ENCODE assay signal across 1 cellular context in the genomic region with DNA sequence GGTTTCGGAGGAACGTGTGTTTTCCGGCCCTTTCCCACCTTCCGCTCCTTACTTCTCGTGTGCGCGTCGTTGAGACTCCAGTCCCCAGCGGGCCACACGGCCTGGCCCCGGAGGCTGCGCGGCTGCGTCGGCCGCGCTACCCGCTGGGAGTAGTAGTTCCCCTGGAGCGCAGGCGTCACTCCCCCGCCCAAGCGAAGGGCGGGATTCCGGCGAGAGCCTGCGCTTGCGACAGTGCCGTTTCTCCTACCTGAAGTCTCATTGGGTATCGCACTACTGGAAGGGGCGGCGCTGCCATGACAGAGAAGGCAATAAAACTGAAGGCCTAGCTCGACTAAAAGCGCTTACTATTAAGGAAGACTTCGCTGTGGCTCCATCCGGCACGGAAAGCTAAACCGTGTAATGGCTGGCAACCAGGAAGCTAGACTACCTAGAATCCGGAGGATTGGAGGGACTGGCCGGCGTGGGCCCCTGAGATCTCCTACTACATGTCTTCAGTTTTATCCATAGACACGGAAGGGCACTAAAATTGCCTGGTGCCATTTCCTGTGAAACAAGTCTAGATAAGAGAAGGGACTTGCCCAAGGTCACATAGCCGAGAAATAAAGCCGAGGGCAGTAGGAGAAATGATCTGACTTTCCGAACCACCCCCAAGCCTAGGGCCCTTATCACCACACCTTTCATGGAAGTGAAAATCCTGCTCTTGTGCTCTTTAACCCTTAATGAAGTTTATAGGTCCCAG.
TF ChIP-seq lines count a peak whose summit lies in the region.

No MANE protein-coding gene starts in this region.

TF ChIP-seq in K562, 482 proteins besides CTCF, POLR2A, EP300 and RAD21 (continued from another document):
- TF ChIP-seq, protein P1, sequence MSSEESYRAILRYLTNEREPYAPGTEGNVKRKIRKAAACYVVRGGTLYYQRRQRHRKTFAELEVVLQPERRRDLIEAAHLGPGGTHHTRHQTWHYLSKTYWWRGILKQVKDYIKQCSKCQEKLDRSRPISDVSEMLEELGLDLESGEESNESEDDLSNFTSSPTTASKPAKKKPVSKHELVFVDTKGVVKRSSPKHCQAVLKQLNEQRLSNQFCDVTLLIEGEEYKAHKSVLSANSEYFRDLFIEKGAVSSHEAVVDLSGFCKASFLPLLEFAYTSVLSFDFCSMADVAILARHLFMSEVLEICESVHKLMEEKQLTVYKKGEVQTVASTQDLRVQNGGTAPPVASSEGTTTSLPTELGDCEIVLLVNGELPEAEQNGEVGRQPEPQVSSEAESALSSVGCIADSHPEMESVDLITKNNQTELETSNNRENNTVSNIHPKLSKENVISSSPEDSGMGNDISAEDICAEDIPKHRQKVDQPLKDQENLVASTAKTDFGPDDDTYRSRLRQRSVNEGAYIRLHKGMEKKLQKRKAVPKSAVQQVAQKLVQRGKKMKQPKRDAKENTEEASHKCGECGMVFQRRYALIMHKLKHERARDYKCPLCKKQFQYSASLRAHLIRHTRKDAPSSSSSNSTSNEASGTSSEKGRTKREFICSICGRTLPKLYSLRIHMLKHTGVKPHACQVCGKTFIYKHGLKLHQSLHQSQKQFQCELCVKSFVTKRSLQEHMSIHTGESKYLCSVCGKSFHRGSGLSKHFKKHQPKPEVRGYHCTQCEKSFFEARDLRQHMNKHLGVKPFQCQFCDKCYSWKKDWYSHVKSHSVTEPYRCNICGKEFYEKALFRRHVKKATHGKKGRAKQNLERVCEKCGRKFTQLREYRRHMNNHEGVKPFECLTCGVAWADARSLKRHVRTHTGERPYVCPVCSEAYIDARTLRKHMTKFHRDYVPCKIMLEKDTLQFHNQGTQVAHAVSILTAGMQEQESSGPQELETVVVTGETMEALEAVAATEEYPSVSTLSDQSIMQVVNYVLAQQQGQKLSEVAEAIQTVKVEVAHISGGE (CRISPR knock-in tag; IDR thresholded peaks at IDR 0.05), result no peak
- TF ChIP-seq PHTF2 (CRISPR knock-in tag; IDR thresholded peaks at IDR 0.05), result no peak
- TF ChIP-seq NCOA4 (IDR thresholded peaks at IDR 0.05; ENCODE audit: partially characterized antibody), result no peak
- TF ChIP-seq ZNF778 (CRISPR knock-in tag; IDR thresholded peaks at IDR 0.05), result no peak
- peak; percentile 84 for TF ChIP-seq MBD2 (IDR thresholded peaks at IDR 0.05; ENCODE audit: borderline replicate concordance, low read depth)
- peak; percentile 32; the same call in 1 of the 2 replicates for TF ChIP-seq NFATC3 (IDR thresholded peaks at IDR 0.05)
- no peak for TF ChIP-seq ZNF134 (CRISPR knock-in tag; conservative IDR thresholded peaks at IDR 0.05)
- TF ChIP-seq, protein P2, sequence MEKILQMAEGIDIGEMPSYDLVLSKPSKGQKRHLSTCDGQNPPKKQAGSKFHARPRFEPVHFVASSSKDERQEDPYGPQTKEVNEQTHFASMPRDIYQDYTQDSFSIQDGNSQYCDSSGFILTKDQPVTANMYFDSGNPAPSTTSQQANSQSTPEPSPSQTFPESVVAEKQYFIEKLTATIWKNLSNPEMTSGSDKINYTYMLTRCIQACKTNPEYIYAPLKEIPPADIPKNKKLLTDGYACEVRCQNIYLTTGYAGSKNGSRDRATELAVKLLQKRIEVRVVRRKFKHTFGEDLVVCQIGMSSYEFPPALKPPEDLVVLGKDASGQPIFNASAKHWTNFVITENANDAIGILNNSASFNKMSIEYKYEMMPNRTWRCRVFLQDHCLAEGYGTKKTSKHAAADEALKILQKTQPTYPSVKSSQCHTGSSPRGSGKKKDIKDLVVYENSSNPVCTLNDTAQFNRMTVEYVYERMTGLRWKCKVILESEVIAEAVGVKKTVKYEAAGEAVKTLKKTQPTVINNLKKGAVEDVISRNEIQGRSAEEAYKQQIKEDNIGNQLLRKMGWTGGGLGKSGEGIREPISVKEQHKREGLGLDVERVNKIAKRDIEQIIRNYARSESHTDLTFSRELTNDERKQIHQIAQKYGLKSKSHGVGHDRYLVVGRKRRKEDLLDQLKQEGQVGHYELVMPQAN (IDR thresholded peaks at IDR 0.05; ENCODE audit: borderline replicate concordance), result peak; percentile 25; the same call in 1 of the 2 replicates
- TF ChIP-seq KAT8 (IDR thresholded peaks at IDR 0.05; ENCODE audit: low read depth), result peak; percentile 28; the same call in 1 of the 2 replicates
- TF ChIP-seq YY1 (IDR thresholded peaks at IDR 0.05; ENCODE audit: borderline replicate concordance in 1 of 3, control insufficient read depth in 1 of 3, extremely low read depth in 1 of 3, insufficient read depth in 3 of 3, insufficient read length in 1 of 3, insufficient replicate concordance in 2 of 3, low read depth in 1 of 3, low read length in 2 of 3), result peak; percentile 39 to 86 (median 82)
- peak; percentile 84 for TF ChIP-seq HDAC3 (IDR thresholded peaks at IDR 0.05; ENCODE audit: borderline replicate concordance, partially characterized antibody)
- TF ChIP-seq CHD2 (IDR thresholded peaks at IDR 0.05; ENCODE audit: low read depth, low read length), result 0 out of 2 replicates have a peak, but pooled peaks have one; percentile 48
- TF ChIP-seq TAF9B (IDR thresholded peaks at IDR 0.05; ENCODE audit: partially characterized antibody), result peak; percentile 70
- peak; percentile 46; the same call in 1 of the 2 replicates for TF ChIP-seq ETV5 (CRISPR knock-in tag; IDR thresholded peaks at IDR 0.05; ENCODE audit: low read depth)
- TF ChIP-seq EGR1 (conservative IDR thresholded peaks at IDR 0.05), result no peak; the same call in 1 of the 2 replicates
- TF ChIP-seq, protein P3, sequence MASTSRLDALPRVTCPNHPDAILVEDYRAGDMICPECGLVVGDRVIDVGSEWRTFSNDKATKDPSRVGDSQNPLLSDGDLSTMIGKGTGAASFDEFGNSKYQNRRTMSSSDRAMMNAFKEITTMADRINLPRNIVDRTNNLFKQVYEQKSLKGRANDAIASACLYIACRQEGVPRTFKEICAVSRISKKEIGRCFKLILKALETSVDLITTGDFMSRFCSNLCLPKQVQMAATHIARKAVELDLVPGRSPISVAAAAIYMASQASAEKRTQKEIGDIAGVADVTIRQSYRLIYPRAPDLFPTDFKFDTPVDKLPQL (IDR thresholded peaks at IDR 0.05; ENCODE audit: extremely low read depth, insufficient read length), result peak; percentile 54
- no peak for TF ChIP-seq LARP7 (IDR thresholded peaks at IDR 0.05)
- no peak; a peak in 1 of 4 replicates for TF ChIP-seq ARNT (IDR thresholded peaks at IDR 0.05)
- peak; percentile 68 for TF ChIP-seq HMGN3 (IDR thresholded peaks at IDR 0.05; ENCODE audit: borderline replicate concordance, extremely low read depth, insufficient read length, low read depth, low read length)
- peak; percentile 71; the same call in 1 of the 2 replicates for TF ChIP-seq HDGF (IDR thresholded peaks at IDR 0.05)
- TF ChIP-seq RUNX1 (IDR thresholded peaks at IDR 0.05; ENCODE audit: low read depth), result no peak
- TF ChIP-seq ZNF436 (CRISPR knock-in tag; IDR thresholded peaks at IDR 0.05), result peak; percentile 60
- no peak for TF ChIP-seq ZNF408 (CRISPR knock-in tag; IDR thresholded peaks at IDR 0.05; ENCODE audit: low read depth)
TF ChIP-seq in K562: peak in this region for 196.
